19 cellular contexts compared by ENCODE assay signal in the genomic region with DNA sequence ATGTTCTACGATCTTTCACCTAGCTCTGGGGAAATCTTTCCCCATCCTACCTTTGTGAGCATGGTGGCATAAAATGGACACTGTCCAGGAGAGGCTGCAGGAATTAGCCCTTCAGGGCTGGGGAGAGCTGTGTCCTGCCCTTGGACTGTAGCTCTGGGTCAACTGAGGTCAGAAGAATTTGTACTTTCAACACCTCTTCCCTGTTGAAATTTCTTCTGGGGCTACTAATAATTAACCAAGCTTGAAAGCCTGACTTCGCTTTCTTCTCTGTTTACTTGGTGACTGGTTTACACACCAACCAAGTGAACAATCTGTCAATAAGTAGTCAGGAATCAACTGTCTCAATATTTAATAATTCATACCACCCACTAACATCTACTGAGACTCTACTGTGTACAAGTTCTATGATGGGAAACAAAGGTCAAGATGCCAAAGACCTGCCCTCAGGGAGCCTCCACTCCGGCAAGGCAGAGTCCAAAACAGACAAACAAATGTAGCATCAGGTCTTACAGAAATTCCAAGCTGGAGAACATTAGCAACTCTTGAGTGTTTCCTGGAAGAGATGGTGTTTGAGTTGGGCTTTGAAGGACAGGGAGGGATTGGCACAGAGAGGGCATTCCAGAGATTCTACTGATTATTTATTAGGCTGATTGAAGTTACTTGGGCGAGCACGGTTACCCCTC.
A peak's percentile ranks its signal among the peaks of the same experiment; 100 is the strongest.
DNase-seq lines count a peak whose midpoint lies in the region; ATAC-seq and TF ChIP-seq lines count a peak whose summit lies in the region.
"Had no signal": no experiment of that assay in that cellular context is flagged by ENCODE, and none has a peak within 500 bp of the region (broad histone marks: within the 10 kb centered on the region; RNA-seq: fewer than 3 reads in every experiment).

No MANE protein-coding gene starts in this region.

- peak overlapping the region; percentile 73 for H3K27ac ChIP-seq in VCaP

- TF ChIP-seq CTCF in VCaP (conservative IDR thresholded peaks at IDR 0.05): no peak

- DNase-seq in Caki2 (ENCODE audit: low read depth): peak; percentile 31
- peak; percentile 83 for DNase-seq in left lobe of liver (ENCODE audit: low spot score)
- DNase-seq in renal cortical epithelial cell (ENCODE audit: low read depth): peak; percentile 98
- no peak for DNase-seq in AG20443 (ENCODE audit: low spot score)
- no peak for DNase-seq in cerebellar nuclear complex (lab: John Stamatoyannopoulos, UW)
- DNase-seq in NCI-H526 (lab: John Stamatoyannopoulos, UW): no peak
- no peak for DNase-seq in AG08395 (ENCODE audit: low spot score)
- DNase-seq: activated CD4-positive, alpha-beta T cell treated with anti-CD3 and anti-CD28 coated beads, Interleukin-2, amount 50 U/mL, for 48 hours; activated T-cell treated with anti-CD3 and anti-CD28 coated beads, Interleukin-2, amount 50 U/mL, for 24 hours; CD4-positive, alpha-beta T cell; dorsolateral prefrontal cortex; IMR-90; NCI-H1930; NCI-H510A; stimulated activated CD4-positive, alpha-beta T cell treated with anti-CD3 and anti-CD28 coated beads, Interleukin-4, amount 100 ng/mL, for 4 hours; stimulated activated CD8-positive, alpha-beta memory T cell treated with anti-CD3 and anti-CD28 coated beads, Interleukin-4, amount 100 ng/mL, for 48 hours; T-cell had no signal

- peak; percentile 87 for ATAC-seq in left lobe of liver
- ATAC-seq: esophagus mucosa, T-cell had no signal

- in situ Hi-C loops in Caki2 (cut with HindIII; ENCODE audit: low pct_unique_long_range_greater_than_20kb, low sequenced_read_pairs): no loop called here

Comparison
In these comparisons a context has a peak if more than half of its experiments do, and no peak if none do; other contexts are left out.
1. DNase-seq: peak in Caki2 (single experiment), left lobe of liver (single experiment) and renal cortical epithelial cell (single experiment); none in AG20443 (single experiment), cerebellar nuclear complex (0 of 2), NCI-H526 (0 of 2) and AG08395 (single experiment).